In genomic region chr20:41173161-41173721, GRCh38 we compare ENCODE assay signal across 8 cellular contexts. TPM values are rescaled to one million over a fixed set of nuclear protein-coding genes. Genes with fewer than 3 reads are reported as not detected.
DNase-seq lines count a peak whose midpoint lies in the region; ATAC-seq and TF ChIP-seq lines count a peak whose summit lies in the region.

No MANE protein-coding gene starts in this region.

- peaks cover 62% of the 10 kb centered on the region for H3K36me3 Mint-ChIP-seq in activated CD4-positive, alpha-beta T cell treated with anti-CD3 and anti-CD28 coated beads for 36 hours (ENCODE audit: low read depth)
- peaks cover 76% of the 10 kb centered on the region for H3K36me3 Mint-ChIP-seq in activated T-helper 2 cell treated with anti-CD3 and anti-CD28 coated beads, Interferon-gamma antibody, Interleukin-2, Interleukin-4, amounts not matched to agents 10 μg/mL and 5 μg/mL and 100 μg/mL, durations not matched to agents 14 hours and 24 hours and 36 hours (ENCODE audit: low read depth)

- CTCF ChIA-PET in activated CD4-positive, alpha-beta T cell treated with anti-CD3 and anti-CD28 coated beads for 36 hours (lab: Charles Lee) = interaction anchor here (0.6 to 3.8 kb wide), 23 partner anchors 8 to 261 kb away, joined by 3 to 25 read pairs (median 4); partner anchors contain the start of gene LPIN3

- ATAC-seq in GM21381 (IDR thresholded peaks at IDR 0.05; ENCODE audit: unreplicated experiment) (peak; percentile 77), left lobe of liver (peak; percentile 93)
- peak; percentile 78 for ATAC-seq in activated CD4-positive, alpha-beta T cell treated with anti-CD3 and anti-CD28 coated beads for 36 hours

- H3K27me3 Mint-ChIP-seq in activated CD4-positive, alpha-beta T cell treated with anti-CD3 and anti-CD28 coated beads for 36 hours = no peaks in the 10 kb centered on the region
- H3K27me3 Mint-ChIP-seq in activated T-helper 2 cell treated with anti-CD3 and anti-CD28 coated beads, Interferon-gamma antibody, Interleukin-2, Interleukin-4, amounts not matched to agents 10 μg/mL and 5 μg/mL and 100 μg/mL, durations not matched to agents 14 hours and 24 hours and 36 hours (ENCODE audit: low read depth) = no peaks in the 10 kb centered on the region

- peak; percentile 80 for DNase-seq in AG10803 (ENCODE audit: low read depth)
- DNase-seq in NCI-H2171 treated with DMSO at 0.1 percent for 48 hours (lab: John Stamatoyannopoulos, UW) = peak; percentile 54
- peak; percentile 78 for DNase-seq in activated CD4-positive, alpha-beta T cell treated with anti-CD3 and anti-CD28 coated beads for 36 hours
- DNase-seq in cerebellum (ENCODE audit: low spot score) = peak; percentile 85
- peak; percentile 81 for DNase-seq in left lobe of liver (ENCODE audit: low spot score)
- DNase-seq in stimulated activated CD4-positive, alpha-beta T cell treated with anti-CD3 and anti-CD28 coated beads, Interleukin-2, amount 100 ng/mL, for 24 hours = peak; percentile 75 to 77
- DNase-seq in activated T-helper 2 cell treated with anti-CD3 and anti-CD28 coated beads, Interferon-gamma antibody, Interleukin-2, Interleukin-4, amounts not matched to agents 10 μg/mL and 5 μg/mL and 100 μg/mL, durations not matched to agents 14 hours and 24 hours and 36 hours (ENCODE audit: low spot score) = no peak

- peak; percentile 97 for TF ChIP-seq CTCF in AG10803 (conservative IDR thresholded peaks at IDR 0.05; ENCODE audit: low read length)

- H3K27ac Mint-ChIP-seq in activated CD4-positive, alpha-beta T cell treated with anti-CD3 and anti-CD28 coated beads for 36 hours = peak overlapping the region; percentile 65
- H3K27ac Mint-ChIP-seq in activated T-helper 2 cell treated with anti-CD3 and anti-CD28 coated beads, Interferon-gamma antibody, Interleukin-2, Interleukin-4, amounts not matched to agents 10 μg/mL and 5 μg/mL and 100 μg/mL, durations not matched to agents 14 hours and 24 hours and 36 hours = no peak overlapping the region

- intact Hi-C loops in activated CD4-positive, alpha-beta T cell treated with anti-CD3 and anti-CD28 coated beads for 36 hours (cut with DNase I, micrococcal nuclease) = loop anchor here (1.0 to 5.0 kb wide), 3 partner anchors 36 to 167 kb away; partner anchors contain the start of genes LPIN3 (in 2 of the 2) and PLCG1 (in 1 of the 2)
- intact Hi-C loops in activated T-helper 2 cell treated with anti-CD3 and anti-CD28 coated beads, Interferon-gamma antibody, Interleukin-2, Interleukin-4, amounts not matched to agents 10 μg/mL and 5 μg/mL and 100 μg/mL, durations not matched to agents 14 hours and 24 hours and 36 hours (cut with micrococcal nuclease) = loop anchor here (1.0 to 5.0 kb wide), 3 partner anchors 36 to 168 kb away; partner anchors contain the start of genes LPIN3 and PLCG1

- H3K9me3 Mint-ChIP-seq in activated CD4-positive, alpha-beta T cell treated with anti-CD3 and anti-CD28 coated beads for 36 hours (ENCODE audit: low read depth) = no peaks in the 10 kb centered on the region
- H3K9me3 Mint-ChIP-seq in activated T-helper 2 cell treated with anti-CD3 and anti-CD28 coated beads, Interferon-gamma antibody, Interleukin-2, Interleukin-4, amounts not matched to agents 10 μg/mL and 5 μg/mL and 100 μg/mL, durations not matched to agents 14 hours and 24 hours and 36 hours = no peaks in the 10 kb centered on the region

- H3K4me1 Mint-ChIP-seq in activated CD4-positive, alpha-beta T cell treated with anti-CD3 and anti-CD28 coated beads for 36 hours = peaks cover 6% of the 10 kb centered on the region
- H3K4me1 Mint-ChIP-seq in activated T-helper 2 cell treated with anti-CD3 and anti-CD28 coated beads, Interferon-gamma antibody, Interleukin-2, Interleukin-4, amounts not matched to agents 10 μg/mL and 5 μg/mL and 100 μg/mL, durations not matched to agents 14 hours and 24 hours and 36 hours (ENCODE audit: low read depth) = peaks cover 2% of the 10 kb centered on the region

- H3K4me3 ChIP-seq in AG10803 (ENCODE audit: low read length) = no peak overlapping the region

- H3K4me3 Mint-ChIP-seq in activated CD4-positive, alpha-beta T cell treated with anti-CD3 and anti-CD28 coated beads for 36 hours = no peak overlapping the region
- H3K4me3 Mint-ChIP-seq in activated T-helper 2 cell treated with anti-CD3 and anti-CD28 coated beads, Interferon-gamma antibody, Interleukin-2, Interleukin-4, amounts not matched to agents 10 μg/mL and 5 μg/mL and 100 μg/mL, durations not matched to agents 14 hours and 24 hours and 36 hours (ENCODE audit: low read depth) = no peak overlapping the region

- POLR2A ChIA-PET in activated CD4-positive, alpha-beta T cell treated with anti-CD3 and anti-CD28 coated beads for 36 hours (lab: Charles Lee) = no interaction called here

RNA-seq across cellular contexts. Expression of gene PLCG1, which starts 35.9 kb away (rescaled TPM):
- total RNA-seq in activated CD4-positive, alpha-beta T cell treated with anti-CD3 and anti-CD28 coated beads for 36 hours = 100 to 1,000 TPM; 185 to 230 TPM
- total RNA-seq in cerebellum (131 TPM), left lobe of liver (17.5 TPM)
- total RNA-seq in activated T-helper 2 cell treated with anti-CD3 and anti-CD28 coated beads, Interferon-gamma antibody, Interleukin-2, Interleukin-4, amounts not matched to agents 10 μg/mL and 5 μg/mL and 100 μg/mL, durations not matched to agents 14 hours and 24 hours and 36 hours = 174 and 187 TPM in 2 replicates
